ENCODE assay signal across 2 cellular contexts in genomic region chrX:26445288-26445687, GRCh38.
A peak's percentile ranks its signal among the peaks of the same experiment; 100 is the strongest.
TF ChIP-seq lines count a peak whose summit lies in the region.

No MANE protein-coding gene starts in this region.

TF ChIP-seq in A549, 52 proteins besides CTCF, POLR2A, EP300 and RAD21 (continued from another document):
- TF ChIP-seq NFE2L2 (conservative IDR thresholded peaks at IDR 0.05; ENCODE audit: low read length) (no peak), CHD2 (IDR thresholded peaks at IDR 0.05; ENCODE audit: low read length, partially characterized antibody) (no peak), ZNF302 (CRISPR knock-in tag; IDR thresholded peaks at IDR 0.05) (no peak), RARB (CRISPR knock-in tag; IDR thresholded peaks at IDR 0.05) (no peak), MAFK (IDR thresholded peaks at IDR 0.05; ENCODE audit: partially characterized antibody) (peak; percentile 56)
TF ChIP-seq in A549: peak in this region for 1.

TF ChIP-seq in K562, 482 proteins besides CTCF, POLR2A, EP300 and RAD21 (continued from another document):
- TF ChIP-seq ZNF316 (IDR thresholded peaks at IDR 0.05) (peak; percentile 62), ZNF133 (CRISPR knock-in tag; IDR thresholded peaks at IDR 0.05) (no peak), MAFG (tag; conservative IDR thresholded peaks at IDR 0.05) (peak; percentile 26; the same call in 1 of the 2 replicates), MAFF (IDR thresholded peaks at IDR 0.05; ENCODE audit: low read length) (peak; percentile 65; the same call in 1 of the 2 replicates), ZFP36 (IDR thresholded peaks at IDR 0.05; ENCODE audit: low read depth, low read length, partially characterized antibody) (no peak), C11orf30 (IDR thresholded peaks at IDR 0.05; ENCODE audit: low read depth) (peak; percentile 19; the same call in 1 of the 2 replicates)
